In genomic region chr6:99393698-99394531, GRCh38 we compare ENCODE assay signal across 1 cellular context.
TF ChIP-seq lines count a peak whose summit lies in the region.

A gene with protein sequence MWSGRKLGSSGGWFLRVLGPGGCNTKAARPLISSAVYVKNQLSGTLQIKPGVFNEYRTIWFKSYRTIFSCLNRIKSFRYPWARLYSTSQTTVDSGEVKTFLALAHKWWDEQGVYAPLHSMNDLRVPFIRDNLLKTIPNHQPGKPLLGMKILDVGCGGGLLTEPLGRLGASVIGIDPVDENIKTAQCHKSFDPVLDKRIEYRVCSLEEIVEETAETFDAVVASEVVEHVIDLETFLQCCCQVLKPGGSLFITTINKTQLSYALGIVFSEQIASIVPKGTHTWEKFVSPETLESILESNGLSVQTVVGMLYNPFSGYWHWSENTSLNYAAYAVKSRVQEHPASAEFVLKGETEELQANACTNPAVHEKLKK (minus strand): TSS chr6:99394195. CDS start chr6:99394179, 16 bp downstream.

TF ChIP-seq in SK-N-SH, 30 proteins besides CTCF, POLR2A, EP300 and RAD21:
- TF ChIP-seq NRF1 (IDR thresholded peaks at IDR 0.05; ENCODE audit: low read depth, low read length) (peak; percentile 94), FOXJ3 (CRISPR knock-in tag; IDR thresholded peaks at IDR 0.05) (no peak), YY1 (IDR thresholded peaks at IDR 0.05; ENCODE audit: low read depth) (0 out of 2 replicates have a peak, but pooled peaks have one; percentile 56), NFIC (IDR thresholded peaks at IDR 0.05; ENCODE audit: borderline replicate concordance) (no peak), FOXM1 (IDR thresholded peaks at IDR 0.05; ENCODE audit: low read depth) (no peak), POLR2AphosphoS5 (IDR thresholded peaks at IDR 0.05; ENCODE audit: low read depth, low read length) (peak; percentile 88), RXRA (IDR thresholded peaks at IDR 0.05; ENCODE audit: borderline replicate concordance, low read depth) (peak; percentile 22; the same call in 1 of the 2 replicates), GABPA (IDR thresholded peaks at IDR 0.05; ENCODE audit: low read depth) (peak; percentile 75), TCF12 (IDR thresholded peaks at IDR 0.05) (no peak), SIN3A (IDR thresholded peaks at IDR 0.05; ENCODE audit: borderline replicate concordance, low read depth, low read length) (peak; percentile 50; the same call in 1 of the 2 replicates), JUND (IDR thresholded peaks at IDR 0.05) (peak; percentile 12; the same call in 1 of the 2 replicates), RFX5 (IDR thresholded peaks at IDR 0.05; ENCODE audit: low read length) (no peak; the same call in 1 of the 2 replicates), FOSL2 (IDR thresholded peaks at IDR 0.05; ENCODE audit: borderline replicate concordance, low read depth) (no peak), TAF1 (IDR thresholded peaks at IDR 0.05; ENCODE audit: borderline replicate concordance, low read depth, low read length) (peak; percentile 63; the same call in 1 of the 2 replicates), CHD2 (IDR thresholded peaks at IDR 0.05; ENCODE audit: low read length, partially characterized antibody) (peak; percentile 98), TEAD4 (IDR thresholded peaks at IDR 0.05; ENCODE audit: borderline replicate concordance, insufficient read depth) (no peak), SMC3 (IDR thresholded peaks at IDR 0.05; ENCODE audit: low read depth, low read length) (no peak), RCOR1 (IDR thresholded peaks at IDR 0.05; ENCODE audit: low read length) (peak; percentile 3; the same call in 1 of the 2 replicates), MXI1 (IDR thresholded peaks at IDR 0.05; ENCODE audit: low read depth, low read length) (peak; percentile 60), GATA2 (CRISPR knock-in tag; IDR thresholded peaks at IDR 0.05) (no peak), ELF1 (IDR thresholded peaks at IDR 0.05) (no peak)
- TF ChIP-seq, protein P1, sequence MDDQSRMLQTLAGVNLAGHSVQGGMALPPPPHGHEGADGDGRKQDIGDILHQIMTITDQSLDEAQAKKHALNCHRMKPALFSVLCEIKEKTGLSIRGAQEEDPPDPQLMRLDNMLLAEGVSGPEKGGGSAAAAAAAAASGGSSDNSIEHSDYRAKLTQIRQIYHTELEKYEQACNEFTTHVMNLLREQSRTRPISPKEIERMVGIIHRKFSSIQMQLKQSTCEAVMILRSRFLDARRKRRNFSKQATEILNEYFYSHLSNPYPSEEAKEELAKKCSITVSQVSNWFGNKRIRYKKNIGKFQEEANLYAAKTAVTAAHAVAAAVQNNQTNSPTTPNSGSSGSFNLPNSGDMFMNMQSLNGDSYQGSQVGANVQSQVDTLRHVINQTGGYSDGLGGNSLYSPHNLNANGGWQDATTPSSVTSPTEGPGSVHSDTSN (IDR thresholded peaks at IDR 0.05) = no peak
- TF ChIP-seq, protein P2, sequence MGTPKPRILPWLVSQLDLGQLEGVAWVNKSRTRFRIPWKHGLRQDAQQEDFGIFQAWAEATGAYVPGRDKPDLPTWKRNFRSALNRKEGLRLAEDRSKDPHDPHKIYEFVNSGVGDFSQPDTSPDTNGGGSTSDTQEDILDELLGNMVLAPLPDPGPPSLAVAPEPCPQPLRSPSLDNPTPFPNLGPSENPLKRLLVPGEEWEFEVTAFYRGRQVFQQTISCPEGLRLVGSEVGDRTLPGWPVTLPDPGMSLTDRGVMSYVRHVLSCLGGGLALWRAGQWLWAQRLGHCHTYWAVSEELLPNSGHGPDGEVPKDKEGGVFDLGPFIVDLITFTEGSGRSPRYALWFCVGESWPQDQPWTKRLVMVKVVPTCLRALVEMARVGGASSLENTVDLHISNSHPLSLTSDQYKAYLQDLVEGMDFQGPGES (IDR thresholded peaks at IDR 0.05; ENCODE audit: low read depth, low read length) = no peak
- TF ChIP-seq, protein P3, sequence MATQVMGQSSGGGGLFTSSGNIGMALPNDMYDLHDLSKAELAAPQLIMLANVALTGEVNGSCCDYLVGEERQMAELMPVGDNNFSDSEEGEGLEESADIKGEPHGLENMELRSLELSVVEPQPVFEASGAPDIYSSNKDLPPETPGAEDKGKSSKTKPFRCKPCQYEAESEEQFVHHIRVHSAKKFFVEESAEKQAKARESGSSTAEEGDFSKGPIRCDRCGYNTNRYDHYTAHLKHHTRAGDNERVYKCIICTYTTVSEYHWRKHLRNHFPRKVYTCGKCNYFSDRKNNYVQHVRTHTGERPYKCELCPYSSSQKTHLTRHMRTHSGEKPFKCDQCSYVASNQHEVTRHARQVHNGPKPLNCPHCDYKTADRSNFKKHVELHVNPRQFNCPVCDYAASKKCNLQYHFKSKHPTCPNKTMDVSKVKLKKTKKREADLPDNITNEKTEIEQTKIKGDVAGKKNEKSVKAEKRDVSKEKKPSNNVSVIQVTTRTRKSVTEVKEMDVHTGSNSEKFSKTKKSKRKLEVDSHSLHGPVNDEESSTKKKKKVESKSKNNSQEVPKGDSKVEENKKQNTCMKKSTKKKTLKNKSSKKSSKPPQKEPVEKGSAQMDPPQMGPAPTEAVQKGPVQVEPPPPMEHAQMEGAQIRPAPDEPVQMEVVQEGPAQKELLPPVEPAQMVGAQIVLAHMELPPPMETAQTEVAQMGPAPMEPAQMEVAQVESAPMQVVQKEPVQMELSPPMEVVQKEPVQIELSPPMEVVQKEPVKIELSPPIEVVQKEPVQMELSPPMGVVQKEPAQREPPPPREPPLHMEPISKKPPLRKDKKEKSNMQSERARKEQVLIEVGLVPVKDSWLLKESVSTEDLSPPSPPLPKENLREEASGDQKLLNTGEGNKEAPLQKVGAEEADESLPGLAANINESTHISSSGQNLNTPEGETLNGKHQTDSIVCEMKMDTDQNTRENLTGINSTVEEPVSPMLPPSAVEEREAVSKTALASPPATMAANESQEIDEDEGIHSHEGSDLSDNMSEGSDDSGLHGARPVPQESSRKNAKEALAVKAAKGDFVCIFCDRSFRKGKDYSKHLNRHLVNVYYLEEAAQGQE (IDR thresholded peaks at IDR 0.05; ENCODE audit: low read depth, low read length) = peak; percentile 71; the same call in 1 of the 2 replicates
- TF ChIP-seq, protein P4, sequence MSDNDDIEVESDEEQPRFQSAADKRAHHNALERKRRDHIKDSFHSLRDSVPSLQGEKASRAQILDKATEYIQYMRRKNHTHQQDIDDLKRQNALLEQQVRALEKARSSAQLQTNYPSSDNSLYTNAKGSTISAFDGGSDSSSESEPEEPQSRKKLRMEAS (IDR thresholded peaks at IDR 0.05; ENCODE audit: low read depth) = no peak; the same call in 1 of the 2 replicates
- TF ChIP-seq, protein P5, sequence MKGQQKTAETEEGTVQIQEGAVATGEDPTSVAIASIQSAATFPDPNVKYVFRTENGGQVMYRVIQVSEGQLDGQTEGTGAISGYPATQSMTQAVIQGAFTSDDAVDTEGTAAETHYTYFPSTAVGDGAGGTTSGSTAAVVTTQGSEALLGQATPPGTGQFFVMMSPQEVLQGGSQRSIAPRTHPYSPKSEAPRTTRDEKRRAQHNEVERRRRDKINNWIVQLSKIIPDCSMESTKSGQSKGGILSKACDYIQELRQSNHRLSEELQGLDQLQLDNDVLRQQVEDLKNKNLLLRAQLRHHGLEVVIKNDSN (IDR thresholded peaks at IDR 0.05; ENCODE audit: borderline replicate concordance, low read depth) = no peak
- TF ChIP-seq, protein P6, sequence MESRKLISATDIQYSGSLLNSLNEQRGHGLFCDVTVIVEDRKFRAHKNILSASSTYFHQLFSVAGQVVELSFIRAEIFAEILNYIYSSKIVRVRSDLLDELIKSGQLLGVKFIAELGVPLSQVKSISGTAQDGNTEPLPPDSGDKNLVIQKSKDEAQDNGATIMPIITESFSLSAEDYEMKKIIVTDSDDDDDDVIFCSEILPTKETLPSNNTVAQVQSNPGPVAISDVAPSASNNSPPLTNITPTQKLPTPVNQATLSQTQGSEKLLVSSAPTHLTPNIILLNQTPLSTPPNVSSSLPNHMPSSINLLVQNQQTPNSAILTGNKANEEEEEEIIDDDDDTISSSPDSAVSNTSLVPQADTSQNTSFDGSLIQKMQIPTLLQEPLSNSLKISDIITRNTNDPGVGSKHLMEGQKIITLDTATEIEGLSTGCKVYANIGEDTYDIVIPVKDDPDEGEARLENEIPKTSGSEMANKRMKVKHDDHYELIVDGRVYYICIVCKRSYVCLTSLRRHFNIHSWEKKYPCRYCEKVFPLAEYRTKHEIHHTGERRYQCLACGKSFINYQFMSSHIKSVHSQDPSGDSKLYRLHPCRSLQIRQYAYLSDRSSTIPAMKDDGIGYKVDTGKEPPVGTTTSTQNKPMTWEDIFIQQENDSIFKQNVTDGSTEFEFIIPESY (IDR thresholded peaks at IDR 0.05; ENCODE audit: borderline replicate concordance, low read depth) = peak; percentile 91
